In genomic region chr3:112633191-112633590, GRCh38 we compare ENCODE assay signal across 1 cellular context.
TF ChIP-seq lines count a peak whose summit lies in the region.

No MANE protein-coding gene starts in this region.

TF ChIP-seq in IMR-90, 13 proteins besides CTCF, POLR2A, EP300 and RAD21:
- TF ChIP-seq FOS (IDR thresholded peaks at IDR 0.05; ENCODE audit: low read depth, low read length), result no peak
- no peak for TF ChIP-seq BHLHE40 (IDR thresholded peaks at IDR 0.05; ENCODE audit: low read depth, low read length)
- TF ChIP-seq SMC3 (IDR thresholded peaks at IDR 0.05; ENCODE audit: low read depth, low read length), result no peak
- no peak for TF ChIP-seq CEBPB (IDR thresholded peaks at IDR 0.05; ENCODE audit: low read depth, low read length)
- TF ChIP-seq NFE2L2 (IDR thresholded peaks at IDR 0.05; ENCODE audit: low read depth, low read length), result no peak
- TF ChIP-seq, protein P1, sequence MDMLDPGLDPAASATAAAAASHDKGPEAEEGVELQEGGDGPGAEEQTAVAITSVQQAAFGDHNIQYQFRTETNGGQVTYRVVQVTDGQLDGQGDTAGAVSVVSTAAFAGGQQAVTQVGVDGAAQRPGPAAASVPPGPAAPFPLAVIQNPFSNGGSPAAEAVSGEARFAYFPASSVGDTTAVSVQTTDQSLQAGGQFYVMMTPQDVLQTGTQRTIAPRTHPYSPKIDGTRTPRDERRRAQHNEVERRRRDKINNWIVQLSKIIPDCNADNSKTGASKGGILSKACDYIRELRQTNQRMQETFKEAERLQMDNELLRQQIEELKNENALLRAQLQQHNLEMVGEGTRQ (IDR thresholded peaks at IDR 0.05; ENCODE audit: low read depth, low read length), result no peak
- no peak for TF ChIP-seq MAFK (IDR thresholded peaks at IDR 0.05; ENCODE audit: low read depth, low read length)
- TF ChIP-seq MAZ (IDR thresholded peaks at IDR 0.05; ENCODE audit: borderline replicate concordance, low read depth, low read length), result no peak
- TF ChIP-seq, protein P2, sequence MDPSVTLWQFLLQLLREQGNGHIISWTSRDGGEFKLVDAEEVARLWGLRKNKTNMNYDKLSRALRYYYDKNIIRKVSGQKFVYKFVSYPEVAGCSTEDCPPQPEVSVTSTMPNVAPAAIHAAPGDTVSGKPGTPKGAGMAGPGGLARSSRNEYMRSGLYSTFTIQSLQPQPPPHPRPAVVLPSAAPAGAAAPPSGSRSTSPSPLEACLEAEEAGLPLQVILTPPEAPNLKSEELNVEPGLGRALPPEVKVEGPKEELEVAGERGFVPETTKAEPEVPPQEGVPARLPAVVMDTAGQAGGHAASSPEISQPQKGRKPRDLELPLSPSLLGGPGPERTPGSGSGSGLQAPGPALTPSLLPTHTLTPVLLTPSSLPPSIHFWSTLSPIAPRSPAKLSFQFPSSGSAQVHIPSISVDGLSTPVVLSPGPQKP (IDR thresholded peaks at IDR 0.05; ENCODE audit: borderline replicate concordance, low read depth, low read length), result no peak
- no peak for TF ChIP-seq CHD1 (IDR thresholded peaks at IDR 0.05; ENCODE audit: low read depth, low read length)
- TF ChIP-seq MXI1 (IDR thresholded peaks at IDR 0.05; ENCODE audit: borderline replicate concordance, low read depth, low read length), result no peak
- TF ChIP-seq RFX5 (IDR thresholded peaks at IDR 0.05; ENCODE audit: low read depth, low read length), result no peak
